8 cellular contexts compared by ENCODE assay signal in the genomic region with DNA sequence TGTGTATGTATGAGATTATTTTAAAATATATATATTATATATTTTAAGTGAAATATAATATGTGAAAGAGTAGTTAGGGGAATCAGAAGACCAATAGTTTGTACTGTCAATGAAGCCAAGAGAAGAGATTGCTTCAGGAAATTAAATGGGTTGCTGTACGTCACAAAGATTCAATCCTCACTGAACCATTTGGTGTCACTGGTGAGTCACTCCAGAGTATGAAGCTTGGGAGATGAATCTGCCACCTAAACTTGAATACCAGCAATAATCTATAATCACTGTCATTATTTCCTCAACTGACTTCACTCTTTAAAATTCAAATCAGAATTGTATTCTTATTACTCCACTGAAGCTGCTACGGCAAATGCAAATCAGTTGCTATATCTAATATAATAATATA. TPM values are rescaled to one million over a fixed set of nuclear protein-coding genes. Genes with fewer than 3 reads are reported as not detected.
DNase-seq lines count a peak whose midpoint lies in the region; ATAC-seq and TF ChIP-seq lines count a peak whose summit lies in the region.

No MANE protein-coding gene starts in this region.

- POLR2A ChIA-PET in OCI-LY7 (lab: Charles Lee): interaction anchor here (0.7 kb wide), 3 partner anchors 36 to 85 kb away, joined by 3 to 12 read pairs (median 4); no protein-coding TSS in a partner anchor

- no peak overlapping the region for H3K9ac ChIP-seq in H9 (ENCODE audit: extremely low read depth, insufficient read length, low read length)

- no TSS peak for BruUV-seq in OCI-LY7 (replicated peaks; lab: Mats Ljungman, UMichigan)

- no peak overlapping the region for H2BK20ac ChIP-seq in H9 (ENCODE audit: low read depth, low read length, poor library complexity, severe bottlenecking)

- no peak overlapping the region for H3K4me3 ChIP-seq in OCI-LY7 (ENCODE audit: low read depth, low read length, poor library complexity, severe bottlenecking)

- WGBS in H9 (ENCODE audit: extremely low coverage, insufficient read length, low lambda C conversion rate): no CpG with 5 or more reads among the region's 2 CpGs

- no peaks in the 10 kb centered on the region for H4K20me1 ChIP-seq in H9 (ENCODE audit: control insufficient read depth, insufficient read depth, insufficient read length)
- no peaks in the 10 kb centered on the region for H4K20me1 ChIP-seq in OCI-LY7 (ENCODE audit: insufficient read depth, low read length)

- H3K23ac ChIP-seq in H9 (ENCODE audit: insufficient read length, low read depth, low read length): no peak overlapping the region

- H3K23me2 ChIP-seq in H9 (ENCODE audit: insufficient read length, low read depth, low read length, poor library complexity, severe bottlenecking): no peaks in the 10 kb centered on the region

- TF ChIP-seq CTCF in H9 (conservative IDR thresholded peaks at IDR 0.05) (peak; percentile 56), OCI-LY7 (conservative IDR thresholded peaks at IDR 0.05; ENCODE audit: low read length) (peak; percentile 61), glutamatergic neuron (IDR thresholded peaks at IDR 0.05; ENCODE audit: partially characterized antibody, unreplicated experiment) (no peak)

- ATAC-seq in GM21723 (IDR thresholded peaks at IDR 0.05; ENCODE audit: unreplicated experiment): no peak

- H3K9me3 Mint-ChIP-seq in H9 (no peaks in the 10 kb centered on the region), glutamatergic neuron (ENCODE audit: unreplicated experiment) (peaks cover 2% of the 10 kb centered on the region)

- H3K79me1 ChIP-seq in H9 (ENCODE audit: insufficient read depth, low read depth, low read length, poor library complexity, severe bottlenecking): no peaks in the 10 kb centered on the region

- H3K27me3 ChIP-seq in H9 (ENCODE audit: insufficient read depth, low read length): no peaks in the 10 kb centered on the region

- H2BK12ac ChIP-seq in H9 (ENCODE audit: insufficient read length, low read depth, low read length): no peak overlapping the region

- H3K4me2 ChIP-seq in H9 (ENCODE audit: insufficient read depth, insufficient read length, low read length) (no peak overlapping the region), OCI-LY7 (ENCODE audit: low read length) (no peak overlapping the region)

- no peak overlapping the region for H2AFZ ChIP-seq in H9 (ENCODE audit: low read length)
- H2AFZ ChIP-seq in OCI-LY7 (ENCODE audit: low read length): no peak overlapping the region

- CTCF ChIA-PET in OCI-LY7 (lab: Charles Lee; ENCODE audit: unreplicated experiment): no interaction called here

- H4K8ac ChIP-seq in H9 (replicated peaks; ENCODE audit: insufficient read length, low read depth, low read length): no peak overlapping the region

- H2BK5ac ChIP-seq in H9 (ENCODE audit: insufficient read length, low read length): no peak overlapping the region

- no peak overlapping the region for H3K14ac ChIP-seq in H9 (ENCODE audit: insufficient read depth, low read length)

- no peak overlapping the region for H2BK15ac ChIP-seq in H9 (ENCODE audit: low read depth, low read length)

- no peak overlapping the region for H3T11ph ChIP-seq in H9 (ENCODE audit: low read length)

- no peak overlapping the region for H4K5ac ChIP-seq in H9 (ENCODE audit: insufficient read length, low read depth, low read length)

- no peak overlapping the region for H3K4ac ChIP-seq in H9 (ENCODE audit: low read depth, low read length)

- no peaks in the 10 kb centered on the region for H3K36me3 Mint-ChIP-seq in H9 (ENCODE audit: insufficient read depth in 1 of 3, low read depth in 3 of 3)
- no peaks in the 10 kb centered on the region for H3K36me3 Mint-ChIP-seq in glutamatergic neuron (ENCODE audit: unreplicated experiment)

- no peak overlapping the region for H2AK5ac ChIP-seq in H9 (ENCODE audit: insufficient read length, low read length)

- no peak overlapping the region for H3K56ac ChIP-seq in H9 (ENCODE audit: insufficient read length, low read depth, low read length)

- H3K27ac ChIP-seq in H9 (ENCODE audit: insufficient read length, low read depth, low read length): no peak overlapping the region
- no peak overlapping the region for H3K27ac ChIP-seq in OCI-LY7 (ENCODE audit: low read depth, low read length, poor library complexity, severe bottlenecking)

- H3K27ac Mint-ChIP-seq in H9: no peak overlapping the region
- H3K27ac Mint-ChIP-seq in glutamatergic neuron (ENCODE audit: unreplicated experiment): no peak overlapping the region

- H3K27me3 Mint-ChIP-seq in H9 (ENCODE audit: low read depth) (no peaks in the 10 kb centered on the region), glutamatergic neuron (ENCODE audit: unreplicated experiment) (no peaks in the 10 kb centered on the region)

- no peaks in the 10 kb centered on the region for H3K9me2 ChIP-seq in OCI-LY7 (ENCODE audit: insufficient read depth, low read length)

- H3K4me1 Mint-ChIP-seq in H9: no peaks in the 10 kb centered on the region
- H3K4me1 Mint-ChIP-seq in glutamatergic neuron (ENCODE audit: low read depth, unreplicated experiment): no peaks in the 10 kb centered on the region

- H3K9me3 ChIP-seq in H9 (ENCODE audit: control insufficient read depth, low read depth, low read length): no peaks in the 10 kb centered on the region
- H3K9me3 ChIP-seq in OCI-LY7 (ENCODE audit: low read length): no peaks in the 10 kb centered on the region

- H3K79me2 ChIP-seq in H9 (ENCODE audit: insufficient read depth, low read length) (no peaks in the 10 kb centered on the region), OCI-LY7 (ENCODE audit: insufficient read depth, low read depth, low read length) (no peaks in the 10 kb centered on the region)

- no peak overlapping the region for H2BK120ac ChIP-seq in H9 (ENCODE audit: low read depth, low read length, poor library complexity, severe bottlenecking)

- DNase-seq in CD1c-positive myeloid dendritic cell (ENCODE audit: extremely low spot score) (peak; percentile 13), H9 (no peak), OCI-LY7 (ENCODE audit: low spot score) (peak; percentile 10), globus pallidus (ENCODE audit: low spot score) (peak; percentile 8), posterior cingulate gyrus (no peak), glutamatergic neuron (no peak)
- no peak for DNase-seq in activated CD4-positive, CD25-positive, alpha-beta regulatory T cell (lab: John Stamatoyannopoulos, UW)

- H3K18ac ChIP-seq in H9 (ENCODE audit: insufficient read length, low read depth, low read length): no peak overlapping the region

- intact Hi-C loops in OCI-LY7 (cut with micrococcal nuclease; ENCODE audit: unreplicated experiment): no loop called here
- intact Hi-C loops in posterior cingulate gyrus (cut with DNase I): no loop called here

- H3K4me3 Mint-ChIP-seq in H9: no peak overlapping the region
- no peak overlapping the region for H3K4me3 Mint-ChIP-seq in glutamatergic neuron (ENCODE audit: unreplicated experiment)

- no peaks in the 10 kb centered on the region for H3K36me3 ChIP-seq in OCI-LY7 (ENCODE audit: insufficient read depth, low read length)

- H3K4me1 ChIP-seq in H9 (ENCODE audit: insufficient read depth, low read length): no peaks in the 10 kb centered on the region
- no peaks in the 10 kb centered on the region for H3K4me1 ChIP-seq in OCI-LY7 (ENCODE audit: insufficient read depth, low read length, poor library complexity, severe bottlenecking)

- H4K91ac ChIP-seq in H9 (ENCODE audit: insufficient read length, low read depth, low read length): no peak overlapping the region

RNA-seq across cellular contexts. Expression of a gene that starts 41.9 kb away (rescaled TPM):
- total RNA-seq in H9 (2021) (1.1 and 1.3 TPM in 2 replicates), OCI-LY7 (2022) (not detected in 2 replicates), glutamatergic neuron (ENCODE audit: unreplicated experiment) (11.2 TPM)
- total RNA-seq in OCI-LY7 (2014; rRNA removed; shearing (Covaris generic)): not detected in 2 replicates

Comparison
In these comparisons a context has a peak if more than half of its experiments do, and no peak if none do; other contexts are left out.
1. DNase-seq: peak in CD1c-positive myeloid dendritic cell (single experiment), OCI-LY7 (single experiment) and globus pallidus (single experiment); none in H9 (single experiment), posterior cingulate gyrus (0 of 10), glutamatergic neuron (single experiment) and activated CD4-positive, CD25-positive, alpha-beta regulatory T cell (0 of 4).